8 cellular contexts compared by ENCODE assay signal in the genomic region with DNA sequence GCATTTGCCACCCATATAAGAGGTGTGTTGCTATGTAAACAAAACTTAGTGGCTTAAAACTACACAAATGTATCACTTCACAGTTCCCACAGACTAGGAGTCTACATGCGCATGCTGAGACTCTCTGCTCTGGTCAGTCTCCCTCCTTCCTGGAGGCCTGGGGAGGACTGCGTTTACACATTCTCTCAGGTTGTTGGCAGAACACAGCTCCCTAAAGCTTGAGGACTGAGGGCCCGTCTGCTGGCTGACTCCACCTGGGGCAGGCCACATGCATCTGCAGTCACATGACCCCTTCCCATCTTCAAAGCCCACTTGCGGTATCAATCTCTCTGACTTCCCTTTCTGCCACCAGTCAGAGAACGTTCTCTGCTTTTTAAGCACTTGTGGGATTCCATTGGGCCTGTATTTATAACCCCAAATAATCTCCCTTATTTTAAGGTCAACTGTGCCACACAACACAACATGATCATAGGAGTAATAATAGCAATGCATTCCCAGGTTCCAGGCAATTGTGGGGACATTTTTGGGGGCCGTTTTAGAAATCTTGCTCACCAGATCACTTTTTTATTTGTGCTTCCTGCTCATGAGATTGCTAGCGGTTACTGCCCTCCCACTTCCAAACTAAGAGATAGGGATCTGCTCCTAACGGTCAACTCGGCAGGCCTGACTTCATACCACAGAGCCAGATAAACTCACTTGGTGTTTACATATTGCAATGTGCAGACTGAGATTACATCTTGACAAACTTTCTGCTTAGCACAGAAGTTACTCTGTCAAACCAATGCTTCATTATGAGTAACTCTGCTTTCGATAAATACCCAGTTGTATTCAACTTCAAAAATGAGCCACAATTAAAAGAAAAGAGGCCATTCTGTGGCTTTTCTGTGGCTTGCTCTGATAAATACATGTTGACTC.
DNase-seq lines count a peak whose midpoint lies in the region; ATAC-seq and TF ChIP-seq lines count a peak whose summit lies in the region.

No MANE protein-coding gene starts in this region.

- intact Hi-C loops in right lobe of liver (cut with DNase I), result no loop called here

- H3K27ac ChIP-seq in angular gyrus (ENCODE audit: low read depth, low read length) (peak overlapping the region; percentile 87), right lobe of liver (peak overlapping the region; percentile 73 to 77 (median 76)), temporal lobe (ENCODE audit: low read depth, low read length) (peak overlapping the region; percentile 75)

- no peak for TF ChIP-seq CTCF in GM13976 (IDR thresholded peaks at IDR 0.05; ENCODE audit: borderline replicate concordance, control extremely low read depth, extremely low read depth, insufficient read depth, missing control alignments)
- TF ChIP-seq CTCF in right lobe of liver (IDR thresholded peaks at IDR 0.05), result no peak

- H3K4me1 ChIP-seq in right lobe of liver, result peaks cover 0 to 66% (median 24%) of the 10 kb centered on the region in 4 donors

- no peak overlapping the region for H3K4me3 ChIP-seq in right lobe of liver

- DNase-seq in GM13976 (ENCODE audit: low spot score) (peak; percentile 57), SK-MEL-5 (ENCODE audit: low read depth, low spot score) (peak; percentile 13), right lobe of liver (peak; percentile 53 to 78 (median 69)), NCI-H748 (lab: John Stamatoyannopoulos, UW; ENCODE audit: unreplicated experiment) (no peak)

- no peak for TF ChIP-seq POLR2A in right lobe of liver (IDR thresholded peaks at IDR 0.05)

- WGBS in right lobe of liver (ENCODE audit: insufficient coverage, low coverage, low lambda C conversion rate, missing lambda C conversion rate), result 14% methylated on average over 7 of the region's 10 CpGs

- no peaks in the 10 kb centered on the region for H3K9me3 ChIP-seq in right lobe of liver

- in situ Hi-C loops in GM13976 (cut with MboI; ENCODE audit: low sequenced_read_pairs, unreplicated experiment), result no loop called here
- in situ Hi-C loops in SK-MEL-5 (cut with HindIII; ENCODE audit: low pct_unique_long_range_greater_than_20kb, low sequenced_read_pairs), result no loop called here

- H3K36me3 ChIP-seq in right lobe of liver, result no peaks in the 10 kb centered on the region

- ATAC-seq in right lobe of liver (peak; percentile 78 to 85 (median 82)), HG03139 (IDR thresholded peaks at IDR 0.05; ENCODE audit: unreplicated experiment) (no peak), GM21423 (IDR thresholded peaks at IDR 0.05; ENCODE audit: unreplicated experiment) (no peak)

- no peaks in the 10 kb centered on the region for H3K27me3 ChIP-seq in right lobe of liver

Comparison
In these comparisons a context has a peak if more than half of its experiments do, and no peak if none do; other contexts are left out.
1. ATAC-seq: peak in right lobe of liver (4 of 4); none in HG03139 (single experiment) and GM21423 (single experiment).
2. Peak in every context shown above with its lines, with median percentiles within 50 percentile points of each other: H3K27ac ChIP-seq.